In the genomic region with DNA sequence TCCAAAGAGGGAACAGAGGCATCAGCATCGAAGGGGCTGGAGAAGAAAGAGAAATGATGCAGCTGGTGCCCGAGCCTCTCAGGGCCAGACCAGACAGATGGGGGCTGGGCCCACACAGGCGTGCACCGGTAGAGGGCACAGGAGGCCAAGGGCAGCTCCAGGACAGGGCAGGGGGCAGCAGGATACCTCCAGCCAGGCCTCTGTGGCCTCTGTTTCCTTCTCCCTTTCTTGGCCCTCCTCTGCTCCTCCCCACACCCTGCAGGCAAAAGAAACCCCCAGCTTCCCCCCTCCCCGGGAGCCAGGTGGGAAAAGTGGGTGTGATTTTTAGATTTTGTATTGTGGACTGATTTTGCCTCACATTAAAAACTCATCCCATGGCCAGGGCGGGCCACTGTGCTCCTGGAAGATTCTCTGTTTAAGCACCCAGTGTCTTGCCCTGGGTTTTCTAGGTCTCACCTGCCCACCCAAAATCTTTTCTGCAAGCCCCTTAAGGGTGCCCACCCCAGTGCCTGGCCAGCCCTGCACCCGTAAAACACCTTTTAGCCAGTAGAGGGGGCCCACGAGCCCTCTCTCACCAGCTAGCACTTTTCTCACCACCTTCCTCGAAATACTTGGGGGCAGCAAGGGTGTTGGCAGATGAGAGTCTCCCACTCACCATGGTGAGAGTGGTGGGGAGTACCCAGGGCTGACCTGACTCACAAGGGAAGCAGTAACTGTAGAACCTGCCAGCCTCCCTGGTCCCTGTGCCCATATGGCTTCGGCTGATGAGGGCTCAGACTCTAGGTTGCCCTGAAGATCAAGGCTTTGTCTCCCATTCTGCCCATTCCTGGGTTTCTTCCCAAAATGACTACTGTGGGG, we compare ENCODE assay signal across 8 cellular contexts. TPM values are rescaled to one million over a fixed set of nuclear protein-coding genes. Genes with fewer than 3 reads are reported as not detected.
DNase-seq lines count a peak whose midpoint lies in the region; ATAC-seq, FAIRE-seq and TF ChIP-seq lines count a peak whose summit lies in the region.

No MANE protein-coding gene starts in this region.

- H3K36me3 Mint-ChIP-seq in T-helper 17 cell (ENCODE audit: low read depth) (peaks cover 3% of the 10 kb centered on the region), immature natural killer cell (peaks cover 0 to 5% (median 0%) of the 10 kb centered on the region in 3 donors)

- H3K27me3 Mint-ChIP-seq in T-helper 17 cell (no peaks in the 10 kb centered on the region), immature natural killer cell (ENCODE audit: low read depth in 3 of 3) (peaks cover 2 to 11% (median 2%) of the 10 kb centered on the region in 3 donors)

- H3K4me1 Mint-ChIP-seq in T-helper 17 cell (peaks cover 22% of the 10 kb centered on the region), immature natural killer cell (peaks cover 26 to 34% of the 10 kb centered on the region in 2 donors)

- H3K9me3 Mint-ChIP-seq in immature natural killer cell: no peaks in the 10 kb centered on the region

- ATAC-seq in T-helper 17 cell (peak; percentile 35), HG03280 (IDR thresholded peaks at IDR 0.05; ENCODE audit: unreplicated experiment) (no peak)

- TF ChIP-seq POLR2A in H54 (IDR thresholded peaks at IDR 0.05; ENCODE audit: low read depth, low read length): no peak

- H3K4me3 Mint-ChIP-seq in T-helper 17 cell: no peak overlapping the region
- H3K4me3 Mint-ChIP-seq in immature natural killer cell: no peak overlapping the region

- no peaks in the 10 kb centered on the region for H3K9me3 ChIP-seq in T-helper 17 cell (ENCODE audit: control insufficient read depth, low read length, poor library complexity, severe bottlenecking)

- peak; percentile 71 for DNase-seq in D341Med (ENCODE audit: low spot score)
- peak; percentile 25 for DNase-seq in KG1 (lab: John Stamatoyannopoulos, UW)
- peak; percentile 49 to 57 (median 54) for DNase-seq in T-helper 17 cell
- DNase-seq in amygdala (lab: John Stamatoyannopoulos, UW): peak in 47 of 56 donors; percentile 5 to 70 (median 41)
- DNase-seq in immature natural killer cell: peak; percentile 55 to 58 (median 57)
- peak; percentile 29 to 56 for DNase-seq in stimulated activated CD4-positive, alpha-beta T cell treated with anti-CD3 and anti-CD28 coated beads, Interleukin-15, amount 100 ng/mL, for 1 hour (ENCODE audit: low read depth in 1 of 2, low spot score in 1 of 2)
- DNase-seq in H54 (ENCODE audit: insufficient read length, low spot score): no peak

- no peak for FAIRE-seq in H54 (lab: Jason Lieb, UNC)

- H3K27ac Mint-ChIP-seq in T-helper 17 cell: peak overlapping the region; percentile 21
- H3K27ac Mint-ChIP-seq in immature natural killer cell: peak overlapping the region in 2 of 6 donors; percentile 40

RNA-seq across cellular contexts. Expression of a gene that starts 35.7 kb away (rescaled TPM):
- total RNA-seq in T-helper 17 cell: 1 to 10 TPM; 3.5 to 6.8 TPM
- polyA plus RNA-seq in immature natural killer cell: 1 to 10 TPM; 1.4 to 4.2 (median 1.9) TPM

RNA-seq across cellular contexts. Expression of a gene that starts 55.1 kb away (rescaled TPM):
- total RNA-seq in T-helper 17 cell: 100 to 1,000 TPM; 154 to 177 TPM
- 100 to 1,000 TPM; 112 to 167 (median 152) TPM for polyA plus RNA-seq in immature natural killer cell
